9 cellular contexts compared by ENCODE assay signal in the genomic region with DNA sequence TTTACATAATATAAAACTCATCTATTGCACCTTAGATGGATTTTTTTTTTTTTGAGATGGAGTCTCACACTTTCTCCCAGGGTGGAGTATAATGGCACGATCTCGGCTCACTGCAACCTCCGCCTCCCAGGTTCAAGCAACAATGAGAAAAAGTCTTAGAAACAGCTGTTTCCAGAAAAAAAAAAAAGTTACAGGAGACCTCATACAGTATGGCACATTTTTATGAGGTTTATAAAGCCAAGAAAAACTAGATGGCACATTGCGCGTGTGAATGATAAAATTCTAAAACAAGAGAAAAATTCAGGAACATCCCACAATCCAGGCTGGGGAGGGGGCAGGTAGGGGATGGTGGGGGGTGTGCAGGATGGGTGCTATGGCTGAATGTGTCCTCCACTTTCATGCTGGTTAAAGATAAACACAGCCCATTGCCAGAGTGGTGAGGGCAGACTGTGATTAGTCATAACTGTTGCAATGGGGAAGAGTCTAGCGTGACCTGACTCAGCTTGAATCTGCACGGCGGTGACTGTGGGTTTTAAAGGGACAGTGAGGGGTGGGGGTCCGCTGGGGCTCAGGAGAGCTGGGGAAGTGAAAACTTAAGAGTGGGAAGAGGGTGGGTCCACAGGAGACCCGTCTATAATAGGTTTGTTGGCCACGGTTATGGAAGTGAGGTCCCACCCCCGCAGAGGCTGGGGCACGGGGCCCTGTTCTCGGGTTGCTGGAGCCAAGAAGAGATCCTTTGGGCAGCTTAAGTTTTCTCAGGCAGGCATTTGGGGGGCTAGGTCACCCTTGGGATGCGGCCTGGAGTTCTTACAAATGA. TPM values are rescaled to one million over a fixed set of nuclear protein-coding genes. Genes with fewer than 3 reads are reported as not detected.
DNase-seq lines count a peak whose midpoint lies in the region; TF ChIP-seq lines count a peak whose summit lies in the region.
"Had no signal": no experiment of that assay in that cellular context is flagged by ENCODE, and none has a peak within 500 bp of the region (broad histone marks: within the 10 kb centered on the region; RNA-seq: fewer than 3 reads in every experiment).

No MANE protein-coding gene starts in this region.

- H3K36me3 ChIP-seq in GM23248 (ENCODE audit: low read depth), result no peaks in the 10 kb centered on the region
- H3K36me3 ChIP-seq in mesenchymal stem cell (ENCODE audit: control insufficient read depth in 1 of 2, insufficient read depth in 2 of 2, low read depth in 1 of 2, low read length in 2 of 2), result peaks cover 6 to 18% of the 10 kb centered on the region in 2 experiments

- peak overlapping the region in 1 of 2 experiments; percentile 2 for H3K14ac ChIP-seq in mesenchymal stem cell (ENCODE audit: low read length in 2 of 2)

- peak overlapping the region; percentile 88 for H2BK5ac ChIP-seq in mesenchymal stem cell (ENCODE audit: low read depth, low read length, poor library complexity, severe bottlenecking)

- no peak overlapping the region for H3K23ac ChIP-seq in mesenchymal stem cell (ENCODE audit: low read length in 2 of 2)

- no peak overlapping the region for H2BK15ac ChIP-seq in mesenchymal stem cell (ENCODE audit: low read depth, poor library complexity, severe bottlenecking)

- H2AFZ ChIP-seq in GM23248 (peak overlapping the region; percentile 80), mesenchymal stem cell (ENCODE audit: low read depth, low read length) (no peak overlapping the region)

- H3K9me3 ChIP-seq in GM23248 (ENCODE audit: low read depth) (no peaks in the 10 kb centered on the region), mesenchymal stem cell (ENCODE audit: control insufficient read depth, low read length) (no peaks in the 10 kb centered on the region)

- peak overlapping the region; percentile 97 for H2BK120ac ChIP-seq in mesenchymal stem cell (ENCODE audit: low read depth, low read length)

- H3K4me3 Mint-ChIP-seq in mesothelial cell of epicardium, result no peak overlapping the region
- H3K4me3 Mint-ChIP-seq: activated naive CD4-positive, alpha-beta T cell treated with anti-CD3 and anti-CD28 coated beads, Interleukin-2, amount 50 U/mL, for 24 hours had no signal

- peak overlapping the region; percentile 50 to 75 for H3K4ac ChIP-seq in mesenchymal stem cell (ENCODE audit: low read depth in 1 of 2, low read length in 2 of 2)

- H3K4me1 Mint-ChIP-seq in mesothelial cell of epicardium, result no peaks in the 10 kb centered on the region

- peak overlapping the region; percentile 76 for H3K4me2 ChIP-seq in GM23248 (ENCODE audit: unreplicated experiment)
- peak overlapping the region; percentile 36 for H3K4me2 ChIP-seq in mesenchymal stem cell (ENCODE audit: low read length, poor library complexity, severe bottlenecking)

- H3K9me2 ChIP-seq in GM23248 (ENCODE audit: insufficient read depth), result no peaks in the 10 kb centered on the region

- H2BK12ac ChIP-seq in mesenchymal stem cell (ENCODE audit: low read length in 2 of 2), result peak overlapping the region; percentile 96 to 98

- H2AK5ac ChIP-seq in mesenchymal stem cell (ENCODE audit: low read length, severe bottlenecking), result peak overlapping the region; percentile 91

- H3K27ac Mint-ChIP-seq in mesothelial cell of epicardium, result no peak overlapping the region
- H3K27ac Mint-ChIP-seq: activated naive CD4-positive, alpha-beta T cell treated with anti-CD3 and anti-CD28 coated beads, Interleukin-2, amount 50 U/mL, for 24 hours had no signal

- H3K27me3 ChIP-seq in GM23248 (replicated peaks; ENCODE audit: insufficient read depth) (no peaks in the 10 kb centered on the region), mesenchymal stem cell (ENCODE audit: control insufficient read depth in 1 of 2, insufficient read depth in 1 of 2, low read length in 2 of 2) (no peaks in the 10 kb centered on the region)

- no peaks in the 10 kb centered on the region for H4K20me1 ChIP-seq in GM23248 (ENCODE audit: insufficient read depth)

- H3K79me2 ChIP-seq in GM23248 (ENCODE audit: insufficient read depth), result peaks cover 33% of the 10 kb centered on the region

- peak overlapping the region; percentile 72 for H4K8ac ChIP-seq in mesenchymal stem cell (ENCODE audit: low read length)

- 6 to 8% methylated on average over 15 of the region's 15 CpGs for WGBS in GM23248 (ENCODE audit: low coverage in 1 of 2, low lambda C conversion rate in 2 of 2, missing lambda C conversion rate in 2 of 2), 2 experiments
- WGBS in mesenchymal stem cell, result 48% methylated on average over 12 of the region's 15 CpGs

- H3K9me3 Mint-ChIP-seq in mesothelial cell of epicardium, result peaks cover 2% of the 10 kb centered on the region
- H3K9me3 Mint-ChIP-seq: activated naive CD4-positive, alpha-beta T cell treated with anti-CD3 and anti-CD28 coated beads, Interleukin-2, amount 50 U/mL, for 24 hours had no signal

- H3K79me1 ChIP-seq in mesenchymal stem cell (replicated peaks; ENCODE audit: low read length, poor library complexity, severe bottlenecking), result peaks cover 25% of the 10 kb centered on the region

- H3K4me1 ChIP-seq in GM23248 (ENCODE audit: insufficient read depth), result peaks cover 30% of the 10 kb centered on the region
- peaks cover 24% of the 10 kb centered on the region for H3K4me1 ChIP-seq in mesenchymal stem cell (ENCODE audit: control insufficient read depth, insufficient read depth, low read depth, low read length)

- H3K9ac ChIP-seq in GM23248, result peak overlapping the region; percentile 77
- peak overlapping the region; percentile 66 for H3K9ac ChIP-seq in mesenchymal stem cell (ENCODE audit: low read length)

- in situ Hi-C loops in GM23248 (cut with MboI), result no loop called here

- H3K18ac ChIP-seq in mesenchymal stem cell (ENCODE audit: low read depth in 1 of 2, low read length in 2 of 2), result peak overlapping the region; percentile 25 to 62

- peak; percentile 70 for DNase-seq in activated CD8-positive, alpha-beta memory T cell treated with anti-CD3 and anti-CD28 coated beads for 24 hours
- DNase-seq in activated CD8-positive, alpha-beta memory T cell treated with anti-CD3 and anti-CD28 coated beads, Interleukin-2, amount 50 U/mL, for 48 hours, result no peak
- DNase-seq in GM23248, result peak; percentile 94
- peak; percentile 60 for DNase-seq in HuH-7 (ENCODE audit: low spot score)
- peak; percentile 23 for DNase-seq in activated T-helper 9 cell treated with anti-CD3 and anti-CD28 coated beads, Interleukin-2, amount 50 U/mL, for 16 hours (ENCODE audit: low read depth)
- DNase-seq in mesenchymal stem cell, result peak; percentile 94
- no peak for DNase-seq in mesothelial cell of epicardium (ENCODE audit: low spot score in 2 of 2, unreplicated experiment in 2 of 2)
- no peak for DNase-seq in DMS153 (lab: John Stamatoyannopoulos, UW)

- H3K36me3 Mint-ChIP-seq in mesothelial cell of epicardium, result peaks cover 8% of the 10 kb centered on the region

- peak overlapping the region; percentile 75 for H3K27ac ChIP-seq in GM23248
- peak overlapping the region; percentile 75 for H3K27ac ChIP-seq in mesenchymal stem cell (ENCODE audit: low read length, poor library complexity, severe bottlenecking)

- H3K4me3 ChIP-seq in GM23248 (peak overlapping the region; percentile 52), mesenchymal stem cell (ENCODE audit: insufficient read depth in 1 of 2, low read depth in 1 of 2, low read length in 2 of 2) (peak overlapping the region in 1 of 2 experiments; percentile 17)

- TF ChIP-seq CTCF in mesothelial cell of epicardium (IDR thresholded peaks at IDR 0.05; ENCODE audit: unreplicated experiment), result no peak

- H3K27me3 Mint-ChIP-seq in mesothelial cell of epicardium (ENCODE audit: low read depth), result peaks cover under 1% of the 10 kb centered on the region
- H3K27me3 Mint-ChIP-seq: activated naive CD4-positive, alpha-beta T cell treated with anti-CD3 and anti-CD28 coated beads, Interleukin-2, amount 50 U/mL, for 24 hours had no signal

- H3F3A ChIP-seq in GM23248 (ENCODE audit: insufficient read depth), result peaks cover 34% of the 10 kb centered on the region

- H4K91ac ChIP-seq in mesenchymal stem cell (ENCODE audit: low read length), result peak overlapping the region; percentile 40

RNA-seq across cellular contexts. Expression of gene LRRC27, which starts 11.9 kb away (rescaled TPM):
- 7.5 and 11.1 TPM in 2 replicates for total RNA-seq in GM23248 (2014; rRNA removed; shearing (Covaris generic))
- polyA plus RNA-seq in GM23248 (2016; fragmentation: Nextera tagmentation; extraction: Ambion mirVana), result 9.6 and 11.5 TPM in 2 replicates
- polyA plus RNA-seq in mesenchymal stem cell (2013, experiment 1 of 2), result 12.1 TPM
- 13.3 TPM for polyA plus RNA-seq in mesenchymal stem cell (2013, experiment 2 of 2)
- 15.2 to 17.0 TPM (median 16.1 TPM) in 3 replicates for total RNA-seq in mesothelial cell of epicardium

RNA-seq across cellular contexts. Expression of gene STK32C, which starts 12.3 kb away (rescaled TPM):
- 7.1 and 9.8 TPM in 2 replicates for total RNA-seq in GM23248 (2014; rRNA removed; shearing (Covaris generic))
- polyA plus RNA-seq in GM23248 (2016; fragmentation: Nextera tagmentation; extraction: Ambion mirVana), result 8.8 TPM in 2 replicates
- 6.6 TPM for polyA plus RNA-seq in mesenchymal stem cell (2013, experiment 1 of 2)
- polyA plus RNA-seq in mesenchymal stem cell (2013, experiment 2 of 2), result 7.0 TPM
- 8.0 to 9.9 TPM (median 8.4 TPM) in 3 replicates for total RNA-seq in mesothelial cell of epicardium

Comparison
In these comparisons a context has a peak if more than half of its experiments do, and no peak if none do; other contexts are left out.
1. DNase-seq: peak in activated CD8-positive, alpha-beta memory T cell treated with anti-CD3 and anti-CD28 coated beads for 24 hours (single experiment), GM23248 (single experiment), HuH-7 (single experiment), activated T-helper 9 cell treated with anti-CD3 and anti-CD28 coated beads, Interleukin-2, amount 50 U/mL, for 16 hours (single experiment) and mesenchymal stem cell (single experiment); none in activated CD8-positive, alpha-beta memory T cell treated with anti-CD3 and anti-CD28 coated beads, Interleukin-2, amount 50 U/mL, for 48 hours (single experiment), mesothelial cell of epicardium (0 of 2) and DMS153 (single experiment).